8 cellular contexts compared by ENCODE assay signal in the genomic region with DNA sequence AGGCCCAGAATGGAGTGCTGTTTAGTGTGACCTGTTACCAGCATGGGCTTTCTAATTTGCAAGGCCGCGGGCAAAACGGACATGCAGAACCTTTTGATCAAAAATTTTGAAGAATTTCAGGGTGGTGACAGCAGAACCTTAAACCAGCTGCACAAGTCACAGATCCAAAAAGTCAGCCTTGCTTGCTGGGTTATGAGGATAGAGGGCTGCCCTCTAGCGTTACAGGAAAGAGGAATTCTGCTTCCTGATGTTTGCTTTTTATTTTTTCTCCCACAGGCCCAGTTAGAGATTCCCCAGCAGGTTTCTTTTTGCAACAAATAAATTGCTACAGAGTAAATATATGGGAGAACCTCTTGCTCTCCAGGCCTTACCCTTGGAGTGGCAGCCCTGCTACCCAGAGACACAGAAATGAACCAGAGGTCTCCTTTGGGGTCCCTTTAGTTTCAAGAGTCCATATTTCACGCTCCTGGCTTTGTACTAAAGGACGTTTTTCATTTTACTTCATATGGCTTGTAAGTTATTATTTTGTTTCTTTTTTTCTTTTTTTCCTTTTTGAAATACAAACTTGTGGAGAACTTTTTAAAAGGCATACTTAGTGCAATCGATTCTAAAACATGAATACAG. TPM values are rescaled to one million over a fixed set of nuclear protein-coding genes. Genes with fewer than 3 reads are reported as not detected.
A peak's percentile ranks its signal among the peaks of the same experiment; 100 is the strongest.
DNase-seq lines count a peak whose midpoint lies in the region; ATAC-seq and TF ChIP-seq lines count a peak whose summit lies in the region.

No MANE protein-coding gene starts in this region.

- peak overlapping the region; percentile 65 for H3K27ac ChIP-seq in HUES48 (ENCODE audit: low read depth, low read length)
- H3K27ac ChIP-seq in upper lobe of right lung, result no peak overlapping the region

- H3K9me3 ChIP-seq in HUES48 (ENCODE audit: control insufficient read depth, insufficient read depth, low read length), result no peaks in the 10 kb centered on the region
- no peaks in the 10 kb centered on the region for H3K9me3 ChIP-seq in upper lobe of right lung

- DNase-seq in Ammon's horn (ENCODE audit: low spot score) (peak; percentile 83), SHP77 (lab: John Stamatoyannopoulos, UW) (peak; percentile 47 to 79), iPS DF 4.7 (ENCODE audit: extremely low read depth, low spot score) (peak; percentile 80), upper lobe of right lung (no peak)
- DNase-seq in effector CD4-positive, alpha-beta T cell, result no peak

- TF ChIP-seq CTCF in upper lobe of right lung (IDR thresholded peaks at IDR 0.05), result peak; percentile 46

- no peak overlapping the region for H3K4me3 ChIP-seq in HUES48 (ENCODE audit: low read depth, low read length)
- H3K4me3 ChIP-seq in upper lobe of right lung, result no peak overlapping the region

- peaks cover 42% of the 10 kb centered on the region for H3K4me1 ChIP-seq in HUES48 (ENCODE audit: control insufficient read depth, insufficient read depth, low read length)
- H3K4me1 ChIP-seq in upper lobe of right lung, result no peaks in the 10 kb centered on the region

- intact Hi-C loops in upper lobe of right lung (cut with DNase I), result no loop called here

- H3K36me3 ChIP-seq in HUES48 (ENCODE audit: control insufficient read depth, insufficient read depth, low read length) (no peaks in the 10 kb centered on the region), upper lobe of right lung (no peaks in the 10 kb centered on the region)

- H3K27me3 ChIP-seq in HUES48 (ENCODE audit: control insufficient read depth, insufficient read depth, low read length) (0 out of 2 replicates have a peak, but pooled peaks cover 2% of the 10 kb centered on the region), upper lobe of right lung (peaks cover 35% of the 10 kb centered on the region)

- H3K9ac ChIP-seq in HUES48 (ENCODE audit: low read depth, low read length), result no peak overlapping the region

- peak; percentile 35 for ATAC-seq in upper lobe of right lung
- no peak for ATAC-seq in HG03159 (IDR thresholded peaks at IDR 0.05; ENCODE audit: unreplicated experiment)
- no peak for ATAC-seq in GM18498 (IDR thresholded peaks at IDR 0.05; ENCODE audit: unreplicated experiment)

RNA-seq across cellular contexts. Expression of a gene that starts 3.4 kb away (rescaled TPM):
- 0.17 TPM for total RNA-seq in upper lobe of right lung

Comparison
In these comparisons a context has a peak if more than half of its experiments do, and no peak if none do; other contexts are left out.
1. DNase-seq: peak in Ammon's horn (single experiment), SHP77 (2 of 2) and iPS DF 4.7 (single experiment); none in upper lobe of right lung (single experiment) and effector CD4-positive, alpha-beta T cell (single experiment).